Comparison of ENCODE assay signal across 2 cellular contexts in genomic region chr18:46969551-46969950, GRCh38. TPM values are rescaled to one million over a fixed set of nuclear protein-coding genes. Genes with fewer than 3 reads are reported as not detected.
"Had no signal": no experiment of that assay in that cellular context is flagged by ENCODE, and none has a peak within 500 bp of the region (broad histone marks: within the 10 kb centered on the region; RNA-seq: fewer than 3 reads in every experiment).

No MANE protein-coding gene starts in this region.

RNA-seq across cellular contexts. Expression of gene KATNAL2, which starts 52.1 kb away (rescaled TPM):
- total RNA-seq: HepG2, HT1080 had no signal
